8 cellular contexts compared by ENCODE assay signal in genomic region chrX:101931104-101931493, GRCh38. TPM values are rescaled to one million over a fixed set of nuclear protein-coding genes. Genes with fewer than 3 reads are reported as not detected.
DNase-seq lines count a peak whose midpoint lies in the region; ATAC-seq and TF ChIP-seq lines count a peak whose summit lies in the region.

No MANE protein-coding gene starts in this region.

- H2BK12ac ChIP-seq in mesenchymal stem cell (ENCODE audit: low read length in 2 of 2): no peak overlapping the region

- H3K4ac ChIP-seq in mesenchymal stem cell (ENCODE audit: low read depth in 1 of 2, low read length in 2 of 2): no peak overlapping the region

- H4K20me1 ChIP-seq in mammary epithelial cell (ENCODE audit: insufficient read depth, low read length): no peaks in the 10 kb centered on the region

- 45% methylated on average over 7 of the region's 7 CpGs for WGBS in mammary epithelial cell (ENCODE audit: low coverage, missing lambda C conversion rate)
- WGBS in mesenchymal stem cell: 18% methylated on average over 7 of the region's 7 CpGs

- H4K8ac ChIP-seq in mesenchymal stem cell (ENCODE audit: low read length): no peak overlapping the region

- H3K4me1 ChIP-seq in mammary epithelial cell (ENCODE audit: insufficient read depth, low read length) (no peaks in the 10 kb centered on the region), mesenchymal stem cell (ENCODE audit: control insufficient read depth, insufficient read depth, low read depth, low read length) (no peaks in the 10 kb centered on the region), vagina (no peaks in the 10 kb centered on the region)

- H3K9me3 ChIP-seq in mammary epithelial cell (replicated peaks; ENCODE audit: insufficient read depth, low read length) (no peaks in the 10 kb centered on the region), mesenchymal stem cell (ENCODE audit: control insufficient read depth, low read length) (no peaks in the 10 kb centered on the region), vagina (no peaks in the 10 kb centered on the region)

- H3K27me3 Mint-ChIP-seq in IgD-negative memory B cell: peaks cover 2% of the 10 kb centered on the region

- in situ Hi-C loops in mammary epithelial cell (cut with MboI; ENCODE audit: low sequenced_read_pairs in 2 of 2): no loop called here

- H3K79me1 ChIP-seq in mesenchymal stem cell (replicated peaks; ENCODE audit: low read length, poor library complexity, severe bottlenecking): no peaks in the 10 kb centered on the region

- peak; percentile 8 for ATAC-seq in GM18502 (IDR thresholded peaks at IDR 0.05; ENCODE audit: poor library complexity, unreplicated experiment)

- H2AK5ac ChIP-seq in mesenchymal stem cell (ENCODE audit: low read length, severe bottlenecking): no peak overlapping the region

- H3K9ac ChIP-seq in mammary epithelial cell (ENCODE audit: insufficient read depth, low read length): no peak overlapping the region
- H3K9ac ChIP-seq in mesenchymal stem cell (ENCODE audit: low read length): peak overlapping the region; percentile 71

- H3K27ac ChIP-seq in 22Rv1 (peak overlapping the region; percentile 74), mammary epithelial cell (ENCODE audit: insufficient read depth, low read depth, low read length) (no peak overlapping the region), mesenchymal stem cell (ENCODE audit: low read length, poor library complexity, severe bottlenecking) (no peak overlapping the region), vagina (peak overlapping the region; percentile 85)

- dilution Hi-C loops in mammary epithelial cell (cut with HindIII; ENCODE audit: low sequenced_read_pairs): no loop called here

- intact Hi-C loops in mammary epithelial cell (cut with micrococcal nuclease): no loop called here
- intact Hi-C loops in vagina (cut with DNase I): no loop called here

- no peak overlapping the region for H3K14ac ChIP-seq in mesenchymal stem cell (ENCODE audit: low read length in 2 of 2)

- H3K18ac ChIP-seq in mesenchymal stem cell (ENCODE audit: low read depth in 1 of 2, low read length in 2 of 2): no peak overlapping the region

- no TSS peak for BruUV-seq in mammary epithelial cell (replicated peaks; lab: Mats Ljungman, UMichigan)

- no peak for TF ChIP-seq POLR2A in vagina (IDR thresholded peaks at IDR 0.05)

- H3K27me3 ChIP-seq in mammary epithelial cell (ENCODE audit: insufficient read depth, low read length) (peaks cover 2% of the 10 kb centered on the region), mesenchymal stem cell (ENCODE audit: control insufficient read depth in 1 of 2, insufficient read depth in 1 of 2, low read length in 2 of 2) (no peaks in the 10 kb centered on the region), vagina (no peaks in the 10 kb centered on the region)

- CTCF ChIA-PET in mammary epithelial cell (lab: Charles Lee; ENCODE audit: low non-redundant PET): no interaction called here

- peak overlapping the region; percentile 73 for H2AFZ ChIP-seq in mammary epithelial cell (ENCODE audit: low read depth, low read length)
- H2AFZ ChIP-seq in mesenchymal stem cell (ENCODE audit: low read depth, low read length): no peak overlapping the region

- peak overlapping the region; percentile 80 to 92 (median 85) for H3K4me3 Mint-ChIP-seq in IgD-negative memory B cell

- no peak overlapping the region for H2BK120ac ChIP-seq in mesenchymal stem cell (ENCODE audit: low read depth, low read length)

- peak overlapping the region; percentile 85 to 99 (median 94) for H3K27ac Mint-ChIP-seq in IgD-negative memory B cell

- peaks cover 2% of the 10 kb centered on the region for H3K36me3 Mint-ChIP-seq in IgD-negative memory B cell

- H3K4me2 ChIP-seq in mammary epithelial cell (ENCODE audit: insufficient read depth, low read depth, low read length) (peak overlapping the region; percentile 64), mesenchymal stem cell (ENCODE audit: low read length, poor library complexity, severe bottlenecking) (peak overlapping the region; percentile 63)

- H4K91ac ChIP-seq in mesenchymal stem cell (ENCODE audit: low read length): no peak overlapping the region

- no peaks in the 10 kb centered on the region for H3K36me3 ChIP-seq in mammary epithelial cell (ENCODE audit: insufficient read depth, low read length)
- H3K36me3 ChIP-seq in mesenchymal stem cell (ENCODE audit: control insufficient read depth in 1 of 2, insufficient read depth in 2 of 2, low read depth in 1 of 2, low read length in 2 of 2): no peaks in the 10 kb centered on the region
- H3K36me3 ChIP-seq in vagina: no peaks in the 10 kb centered on the region

- no peak overlapping the region for H3K23ac ChIP-seq in mesenchymal stem cell (ENCODE audit: low read length in 2 of 2)

- H3K4me3 ChIP-seq in mammary epithelial cell (replicated peaks in 1 of 3; ENCODE audit: insufficient read depth in 1 of 3, low read depth in 2 of 3, low read length in 3 of 3) (peak overlapping the region in 2 of 3 experiments; percentile 32 to 39), mesenchymal stem cell (ENCODE audit: insufficient read depth in 1 of 2, low read depth in 1 of 2, low read length in 2 of 2) (peak overlapping the region; percentile 66 to 70), vagina (peak overlapping the region; percentile 62 to 68)

- no peaks in the 10 kb centered on the region for H3K79me2 ChIP-seq in mammary epithelial cell (ENCODE audit: insufficient read depth, low read length)

- H2BK5ac ChIP-seq in mesenchymal stem cell (ENCODE audit: low read depth, low read length, poor library complexity, severe bottlenecking): no peak overlapping the region

- DNase-seq in mammary epithelial cell (no peak), mesenchymal stem cell (no peak), vagina (ENCODE audit: extremely low spot score in 2 of 2) (no peak), NCI-H1048 (lab: John Stamatoyannopoulos, UW) (no peak), DMS 273 treated with DMSO at 0.1 percent for 48 hours (lab: John Stamatoyannopoulos, UW) (no peak)

- TF ChIP-seq CTCF in 22Rv1 (IDR thresholded peaks at IDR 0.05) (no peak), mammary epithelial cell (conservative IDR thresholded peaks at IDR 0.05 in 1 of 2, IDR thresholded peaks at IDR 0.05 in 1 of 2; ENCODE audit: extremely low read depth in 1 of 2, insufficient read depth in 1 of 2, low read depth in 1 of 2, low read length in 2 of 2) (no peak), vagina (IDR thresholded peaks at IDR 0.05) (no peak)

- H3K9me3 Mint-ChIP-seq in IgD-negative memory B cell: peaks cover 0 to 3% (median 0%) of the 10 kb centered on the region in 3 donors

- no peak overlapping the region for H2BK15ac ChIP-seq in mesenchymal stem cell (ENCODE audit: low read depth, poor library complexity, severe bottlenecking)

- H3K4me1 Mint-ChIP-seq in IgD-negative memory B cell: peaks cover 3 to 11% (median 11%) of the 10 kb centered on the region in 3 donors

RNA-seq across cellular contexts. Expression of gene ZMAT1, which starts 0.7 kb away (rescaled TPM):
- polyA plus RNA-seq in IgD-negative memory B cell (3.6 TPM), mammary epithelial cell (not detected)
- total RNA-seq in mammary epithelial cell (under 1 TPM in 1 of 2 donors, not detected in 1; 0.33 TPM), vagina (8.3 TPM)
- polyA minus RNA-seq in mammary epithelial cell: not detected
- 0.18 TPM for polyA plus RNA-seq in mesenchymal stem cell (2013, experiment 1 of 2)
- 0.15 TPM for polyA plus RNA-seq in mesenchymal stem cell (2013, experiment 2 of 2)

Comparison
In these comparisons a context has a peak if more than half of its experiments do, and no peak if none do; other contexts are left out.
1. H3K27ac ChIP-seq: peak in 22Rv1 (single experiment) and vagina (single experiment); none in mammary epithelial cell (single experiment) and mesenchymal stem cell (single experiment).
2. Peak in every context shown above with its lines, with median percentiles within 50 percentile points of each other: H3K4me3 ChIP-seq.